ENCODE assay signal across 1 cellular context in the genomic region with DNA sequence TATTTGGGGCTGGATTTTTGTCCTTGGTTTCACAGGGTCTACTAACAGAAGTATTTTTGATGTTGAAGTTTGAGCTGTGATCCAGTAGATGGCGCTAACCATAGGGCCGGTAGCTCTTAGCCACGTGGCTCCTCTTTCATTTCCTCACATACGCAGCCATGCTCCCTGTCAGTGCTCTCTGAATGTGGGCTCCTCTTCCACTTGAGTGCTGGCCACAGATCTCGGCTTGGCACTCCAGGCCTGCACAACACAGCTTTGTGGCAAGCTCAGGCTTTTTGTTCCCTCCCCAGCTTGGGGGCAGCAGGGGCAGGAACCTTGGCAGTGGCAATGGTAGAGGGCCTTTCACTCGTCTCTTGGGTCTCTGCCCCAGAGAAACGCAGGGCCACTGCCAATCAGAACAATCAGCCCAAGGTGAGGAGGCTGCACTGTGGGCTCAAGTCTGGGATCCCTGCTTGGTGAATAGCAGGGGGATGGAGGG.
TF ChIP-seq lines count a peak whose summit lies in the region.

No MANE protein-coding gene starts in this region.

TF ChIP-seq in SK-N-SH, 30 proteins besides CTCF, POLR2A, EP300 and RAD21 (continued from another document):
- TF ChIP-seq, protein P1, sequence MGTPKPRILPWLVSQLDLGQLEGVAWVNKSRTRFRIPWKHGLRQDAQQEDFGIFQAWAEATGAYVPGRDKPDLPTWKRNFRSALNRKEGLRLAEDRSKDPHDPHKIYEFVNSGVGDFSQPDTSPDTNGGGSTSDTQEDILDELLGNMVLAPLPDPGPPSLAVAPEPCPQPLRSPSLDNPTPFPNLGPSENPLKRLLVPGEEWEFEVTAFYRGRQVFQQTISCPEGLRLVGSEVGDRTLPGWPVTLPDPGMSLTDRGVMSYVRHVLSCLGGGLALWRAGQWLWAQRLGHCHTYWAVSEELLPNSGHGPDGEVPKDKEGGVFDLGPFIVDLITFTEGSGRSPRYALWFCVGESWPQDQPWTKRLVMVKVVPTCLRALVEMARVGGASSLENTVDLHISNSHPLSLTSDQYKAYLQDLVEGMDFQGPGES (IDR thresholded peaks at IDR 0.05; ENCODE audit: low read depth, low read length): no peak
- peak; percentile 97 for TF ChIP-seq MXI1 (IDR thresholded peaks at IDR 0.05; ENCODE audit: low read depth, low read length)
- TF ChIP-seq, protein P2, sequence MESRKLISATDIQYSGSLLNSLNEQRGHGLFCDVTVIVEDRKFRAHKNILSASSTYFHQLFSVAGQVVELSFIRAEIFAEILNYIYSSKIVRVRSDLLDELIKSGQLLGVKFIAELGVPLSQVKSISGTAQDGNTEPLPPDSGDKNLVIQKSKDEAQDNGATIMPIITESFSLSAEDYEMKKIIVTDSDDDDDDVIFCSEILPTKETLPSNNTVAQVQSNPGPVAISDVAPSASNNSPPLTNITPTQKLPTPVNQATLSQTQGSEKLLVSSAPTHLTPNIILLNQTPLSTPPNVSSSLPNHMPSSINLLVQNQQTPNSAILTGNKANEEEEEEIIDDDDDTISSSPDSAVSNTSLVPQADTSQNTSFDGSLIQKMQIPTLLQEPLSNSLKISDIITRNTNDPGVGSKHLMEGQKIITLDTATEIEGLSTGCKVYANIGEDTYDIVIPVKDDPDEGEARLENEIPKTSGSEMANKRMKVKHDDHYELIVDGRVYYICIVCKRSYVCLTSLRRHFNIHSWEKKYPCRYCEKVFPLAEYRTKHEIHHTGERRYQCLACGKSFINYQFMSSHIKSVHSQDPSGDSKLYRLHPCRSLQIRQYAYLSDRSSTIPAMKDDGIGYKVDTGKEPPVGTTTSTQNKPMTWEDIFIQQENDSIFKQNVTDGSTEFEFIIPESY (IDR thresholded peaks at IDR 0.05; ENCODE audit: borderline replicate concordance, low read depth): no peak
- TF ChIP-seq FOXM1 (IDR thresholded peaks at IDR 0.05; ENCODE audit: low read depth): no peak
- no peak for TF ChIP-seq TAF1 (IDR thresholded peaks at IDR 0.05; ENCODE audit: borderline replicate concordance, low read depth, low read length)
- peak; percentile 61 for TF ChIP-seq SMC3 (IDR thresholded peaks at IDR 0.05; ENCODE audit: low read depth, low read length)
- no peak for TF ChIP-seq NRF1 (IDR thresholded peaks at IDR 0.05; ENCODE audit: low read depth, low read length)
- TF ChIP-seq GATA2 (CRISPR knock-in tag; IDR thresholded peaks at IDR 0.05): no peak
- TF ChIP-seq RCOR1 (IDR thresholded peaks at IDR 0.05; ENCODE audit: low read length): no peak
TF ChIP-seq in SK-N-SH: peak in this region for 5.
